Comparison of ENCODE assay signal across 24 cellular contexts in genomic region chr21:22225299-22225698, GRCh38.
"Had no signal": no experiment of that assay in that cellular context is flagged by ENCODE, and none has a peak within 500 bp of the region (broad histone marks: within the 10 kb centered on the region; RNA-seq: fewer than 3 reads in every experiment).

No MANE protein-coding gene starts in this region.

- H3K79me2 ChIP-seq: hepatocyte had no signal

- H3K27me3 ChIP-seq: esophagus muscularis mucosa, foreskin keratinocyte, gastroesophageal sphincter, heart left ventricle, hepatocyte, left lung, right atrium auricular region, sigmoid colon, stomach, thyroid gland, vagina had no signal

- ATAC-seq: foreskin keratinocyte; gastroesophageal sphincter; heart left ventricle; left lung; naive thymus-derived CD4-positive, alpha-beta T cell; stimulated activated effector memory CD8-positive, alpha-beta T cell treated with anti-CD3 and anti-CD28 coated beads, Interleukin-12 subunit alpha, Interleukin-12 subunit beta, amount 100 ng/mL, for 72 hours had no signal

- H3K27ac ChIP-seq: esophagus muscularis mucosa, foreskin keratinocyte, gastroesophageal sphincter, heart left ventricle, hepatocyte, left lung, prostate gland, right atrium auricular region, sigmoid colon, stomach, thyroid gland, vagina had no signal

- H2AFZ ChIP-seq: hepatocyte had no signal

- H3K4me2 ChIP-seq: hepatocyte had no signal

- H3K4me3 ChIP-seq: esophagus muscularis mucosa, gastroesophageal sphincter, heart left ventricle, hepatocyte, left lung, prostate gland, right atrium auricular region, sigmoid colon, stomach, thyroid gland, vagina had no signal

- H3K9me3 ChIP-seq: esophagus muscularis mucosa, gastroesophageal sphincter, heart left ventricle, left lung, prostate gland, right atrium auricular region, sigmoid colon, thyroid gland, vagina had no signal

- DNase-seq: effector CD8-positive, alpha-beta T cell; foreskin keratinocyte; heart left ventricle; kidney; left lung; mesenchymal stem cell; midbrain; naive thymus-derived CD4-positive, alpha-beta T cell; nucleus accumbens; sigmoid colon; stimulated activated CD4-positive, alpha-beta T cell treated with anti-CD3 and anti-CD28 coated beads, Interleukin-2, amount 100 ng/mL, for 24 hours; stimulated activated CD4-positive, alpha-beta T cell treated with anti-CD3 and anti-CD28 coated beads, Interleukin-4, amount 100 ng/mL, for 24 hours; stimulated activated naive CD4-positive, alpha-beta T cell treated with Interleukin-2 at 50 U/mL for 16 hours; stomach; thyroid gland; trophoblast cell had no signal

- H3K36me3 ChIP-seq: esophagus muscularis mucosa, gastroesophageal sphincter, heart left ventricle, left lung, prostate gland, right atrium auricular region, sigmoid colon, stomach, thyroid gland, vagina had no signal

- FAIRE-seq: endothelial cell of umbilical vein, kidney had no signal

- H3K4me1 ChIP-seq: esophagus muscularis mucosa, gastroesophageal sphincter, heart left ventricle, left lung, prostate gland, right atrium auricular region, sigmoid colon, stomach, thyroid gland, vagina had no signal
